1 cellular context compared by ENCODE assay signal in genomic region chrX:100207331-100208024, GRCh38.
TF ChIP-seq lines count a peak whose summit lies in the region.

No MANE protein-coding gene starts in this region.

TF ChIP-seq in GM23338, 12 proteins besides CTCF, POLR2A, EP300 and RAD21 (continued from another document):
- TF ChIP-seq REST (IDR thresholded peaks at IDR 0.05; ENCODE audit: unreplicated experiment) (no peak), EZH2 (IDR thresholded peaks at IDR 0.05; ENCODE audit: low read depth, unreplicated experiment) (no peak), CREB1 (CRISPR knock-in tag; IDR thresholded peaks at IDR 0.05; ENCODE audit: low read depth) (no peak), STAT1 (IDR thresholded peaks at IDR 0.05; ENCODE audit: unreplicated experiment) (no peak), ETS1 (IDR thresholded peaks at IDR 0.05) (no peak)
